In the genomic region with DNA sequence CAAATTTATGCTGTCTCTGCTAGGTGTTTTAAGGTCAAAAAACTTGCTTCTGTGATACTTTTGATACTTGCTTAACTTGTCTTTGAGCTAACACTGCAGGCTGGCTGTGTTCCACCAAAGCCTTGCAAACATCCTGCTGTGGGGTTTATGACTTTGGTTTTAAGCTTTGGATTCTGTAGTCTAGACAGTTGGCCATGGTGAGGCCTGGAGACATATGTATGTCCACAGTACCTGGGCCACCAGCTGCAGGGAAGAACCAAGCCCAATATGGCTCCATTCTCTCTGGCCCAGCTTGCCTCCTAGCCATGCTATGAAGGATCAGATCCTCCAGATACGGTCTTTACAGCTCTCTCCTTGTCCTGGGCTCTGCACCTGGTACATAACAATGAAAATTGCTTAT, we compare ENCODE assay signal across 1 cellular context.
TF ChIP-seq lines count a peak whose summit lies in the region.

No MANE protein-coding gene starts in this region.

TF ChIP-seq in IMR-90, 13 proteins besides CTCF, POLR2A, EP300 and RAD21 (continued from another document):
- TF ChIP-seq NFE2L2 (IDR thresholded peaks at IDR 0.05; ENCODE audit: low read depth, low read length) (no peak), FOS (IDR thresholded peaks at IDR 0.05; ENCODE audit: low read depth, low read length) (no peak), MAFK (IDR thresholded peaks at IDR 0.05; ENCODE audit: low read depth, low read length) (no peak), MXI1 (IDR thresholded peaks at IDR 0.05; ENCODE audit: borderline replicate concordance, low read depth, low read length) (no peak), RFX5 (IDR thresholded peaks at IDR 0.05; ENCODE audit: low read depth, low read length) (no peak), CHD1 (IDR thresholded peaks at IDR 0.05; ENCODE audit: low read depth, low read length) (no peak), CEBPB (IDR thresholded peaks at IDR 0.05; ENCODE audit: low read depth, low read length) (no peak)
- TF ChIP-seq, protein P1, sequence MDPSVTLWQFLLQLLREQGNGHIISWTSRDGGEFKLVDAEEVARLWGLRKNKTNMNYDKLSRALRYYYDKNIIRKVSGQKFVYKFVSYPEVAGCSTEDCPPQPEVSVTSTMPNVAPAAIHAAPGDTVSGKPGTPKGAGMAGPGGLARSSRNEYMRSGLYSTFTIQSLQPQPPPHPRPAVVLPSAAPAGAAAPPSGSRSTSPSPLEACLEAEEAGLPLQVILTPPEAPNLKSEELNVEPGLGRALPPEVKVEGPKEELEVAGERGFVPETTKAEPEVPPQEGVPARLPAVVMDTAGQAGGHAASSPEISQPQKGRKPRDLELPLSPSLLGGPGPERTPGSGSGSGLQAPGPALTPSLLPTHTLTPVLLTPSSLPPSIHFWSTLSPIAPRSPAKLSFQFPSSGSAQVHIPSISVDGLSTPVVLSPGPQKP (IDR thresholded peaks at IDR 0.05; ENCODE audit: borderline replicate concordance, low read depth, low read length), result no peak
- TF ChIP-seq, protein P2, sequence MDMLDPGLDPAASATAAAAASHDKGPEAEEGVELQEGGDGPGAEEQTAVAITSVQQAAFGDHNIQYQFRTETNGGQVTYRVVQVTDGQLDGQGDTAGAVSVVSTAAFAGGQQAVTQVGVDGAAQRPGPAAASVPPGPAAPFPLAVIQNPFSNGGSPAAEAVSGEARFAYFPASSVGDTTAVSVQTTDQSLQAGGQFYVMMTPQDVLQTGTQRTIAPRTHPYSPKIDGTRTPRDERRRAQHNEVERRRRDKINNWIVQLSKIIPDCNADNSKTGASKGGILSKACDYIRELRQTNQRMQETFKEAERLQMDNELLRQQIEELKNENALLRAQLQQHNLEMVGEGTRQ (IDR thresholded peaks at IDR 0.05; ENCODE audit: low read depth, low read length), result no peak
